1 cellular context compared by ENCODE assay signal in genomic region chr17:44348234-44348987, GRCh38.
TF ChIP-seq lines count a peak whose summit lies in the region.

No MANE protein-coding gene starts in this region.

TF ChIP-seq in H1, 55 proteins besides CTCF, POLR2A, EP300 and RAD21:
- TF ChIP-seq CREB1 (IDR thresholded peaks at IDR 0.05) (no peak), MAX (IDR thresholded peaks at IDR 0.05) (no peak)
TF ChIP-seq in H1: peak in this region for 0.
